ENCODE assay signal across 1 cellular context in the genomic region with DNA sequence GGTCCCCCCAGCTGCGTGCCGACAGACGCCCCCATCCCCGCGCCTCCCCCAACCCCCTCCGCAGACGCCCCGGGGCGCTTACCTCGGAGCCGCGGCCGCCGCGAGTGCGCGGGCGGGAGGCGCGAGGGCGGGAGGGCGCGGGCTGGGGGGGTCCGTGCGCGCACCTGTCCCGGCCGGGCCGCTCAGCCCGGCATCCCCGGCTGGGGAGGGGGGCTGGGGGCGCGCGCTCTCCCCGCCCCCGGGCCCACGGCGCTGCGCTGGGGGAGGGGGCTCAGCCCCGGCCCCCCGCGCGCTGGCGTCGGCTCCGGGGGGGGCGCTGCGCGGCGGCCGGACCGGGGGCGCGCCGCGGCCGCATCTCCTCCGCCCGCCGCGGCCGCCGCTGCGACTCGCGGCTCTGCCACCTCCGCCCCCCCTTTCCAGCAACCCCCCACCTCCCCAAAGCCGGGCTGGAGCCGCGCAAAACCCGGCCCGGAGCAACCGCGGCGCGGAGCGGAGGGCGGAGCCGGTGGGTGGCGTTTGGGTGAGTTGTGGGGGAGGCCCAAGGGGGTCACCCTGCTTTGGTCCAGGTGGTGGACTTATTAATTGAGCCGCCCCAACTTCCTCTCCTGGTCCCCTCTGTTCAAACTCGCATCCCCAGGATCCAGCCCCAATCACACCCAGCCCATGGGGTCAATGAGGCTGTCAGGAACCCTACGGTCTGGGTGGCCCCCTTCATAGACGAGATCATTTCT.
TF ChIP-seq lines count a peak whose summit lies in the region.

No MANE protein-coding gene starts in this region.

TF ChIP-seq in K562, 482 proteins besides CTCF, POLR2A, EP300 and RAD21 (continued from another document):
- TF ChIP-seq MTA2 (IDR thresholded peaks at IDR 0.05; ENCODE audit: low read depth): no peak
- TF ChIP-seq HNRNPL (IDR thresholded peaks at IDR 0.05; ENCODE audit: low read depth, low read length): 0 out of 2 replicates have a peak, but pooled peaks have one; percentile 11
- peak; percentile 35; the same call in 1 of the 2 replicates for TF ChIP-seq ZNF263 (CRISPR knock-in tag; IDR thresholded peaks at IDR 0.05; ENCODE audit: borderline replicate concordance)
- TF ChIP-seq, protein P1, sequence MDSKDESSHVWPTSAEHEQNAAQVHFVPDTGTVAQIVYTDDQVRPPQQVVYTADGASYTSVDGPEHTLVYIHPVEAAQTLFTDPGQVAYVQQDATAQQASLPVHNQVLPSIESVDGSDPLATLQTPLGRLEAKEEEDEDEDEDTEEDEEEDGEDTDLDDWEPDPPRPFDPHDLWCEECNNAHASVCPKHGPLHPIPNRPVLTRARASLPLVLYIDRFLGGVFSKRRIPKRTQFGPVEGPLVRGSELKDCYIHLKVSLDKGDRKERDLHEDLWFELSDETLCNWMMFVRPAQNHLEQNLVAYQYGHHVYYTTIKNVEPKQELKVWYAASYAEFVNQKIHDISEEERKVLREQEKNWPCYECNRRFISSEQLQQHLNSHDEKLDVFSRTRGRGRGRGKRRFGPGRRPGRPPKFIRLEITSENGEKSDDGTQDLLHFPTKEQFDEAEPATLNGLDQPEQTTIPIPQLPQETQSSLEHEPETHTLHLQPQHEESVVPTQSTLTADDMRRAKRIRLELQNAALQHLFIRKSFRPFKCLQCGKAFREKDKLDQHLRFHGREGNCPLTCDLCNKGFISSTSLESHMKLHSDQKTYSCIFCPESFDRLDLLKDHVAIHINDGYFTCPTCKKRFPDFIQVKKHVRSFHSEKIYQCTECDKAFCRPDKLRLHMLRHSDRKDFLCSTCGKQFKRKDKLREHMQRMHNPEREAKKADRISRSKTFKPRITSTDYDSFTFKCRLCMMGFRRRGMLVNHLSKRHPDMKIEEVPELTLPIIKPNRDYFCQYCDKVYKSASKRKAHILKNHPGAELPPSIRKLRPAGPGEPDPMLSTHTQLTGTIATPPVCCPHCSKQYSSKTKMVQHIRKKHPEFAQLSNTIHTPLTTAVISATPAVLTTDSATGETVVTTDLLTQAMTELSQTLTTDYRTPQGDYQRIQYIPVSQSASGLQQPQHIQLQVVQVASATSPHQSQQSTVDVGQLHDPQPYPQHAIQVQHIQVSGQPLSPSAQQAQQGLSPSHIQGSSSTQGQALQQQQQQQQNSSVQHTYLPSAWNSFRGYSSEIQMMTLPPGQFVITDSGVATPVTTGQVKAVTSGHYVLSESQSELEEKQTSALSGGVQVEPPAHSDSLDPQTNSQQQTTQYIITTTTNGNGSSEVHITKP (IDR thresholded peaks at IDR 0.05; ENCODE audit: partially characterized antibody): no peak
